In genomic region chr17:44076716-44077594, GRCh38 we compare ENCODE assay signal across 15 cellular contexts. TPM values are rescaled to one million over a fixed set of nuclear protein-coding genes. Genes with fewer than 3 reads are reported as not detected.
A peak's percentile ranks its signal among the peaks of the same experiment; 100 is the strongest.
DNase-seq lines count a peak whose midpoint lies in the region; ATAC-seq, FAIRE-seq and TF ChIP-seq lines count a peak whose summit lies in the region.
"Had no signal": no experiment of that assay in that cellular context is flagged by ENCODE, and none has a peak within 500 bp of the region (broad histone marks: within the 10 kb centered on the region; RNA-seq: fewer than 3 reads in every experiment).

No MANE protein-coding gene starts in this region.

- H3K9me3 Mint-ChIP-seq in GM23338 (no peaks in the 10 kb centered on the region; the same call in 1 of the 3 replicates), astrocyte (ENCODE audit: unreplicated experiment) (no peaks in the 10 kb centered on the region)

- H3K9me2 ChIP-seq in GM23338 (ENCODE audit: insufficient read depth) = no peaks in the 10 kb centered on the region

- H3K4me3 ChIP-seq in BLaER1 = no peak overlapping the region
- H3K4me3 ChIP-seq in GM23338 = no peak overlapping the region
- no peak overlapping the region for H3K4me3 ChIP-seq in astrocyte (ENCODE audit: insufficient read depth, low read depth, low read length)
- H3K4me3 ChIP-seq: GM12878, psoas muscle, thyroid gland had no signal

- H3K36me3 ChIP-seq in BLaER1 (peaks cover 91% of the 10 kb centered on the region), GM23338 (ENCODE audit: insufficient read depth) (peaks cover 9% of the 10 kb centered on the region; the same call in 1 of the 2 replicates), astrocyte (ENCODE audit: insufficient read depth, low read length) (no peaks in the 10 kb centered on the region)

- H3K4me2 ChIP-seq in BLaER1 (peak overlapping the region; percentile 3; the same call in 1 of the 2 replicates), GM23338 (no peak overlapping the region), astrocyte (ENCODE audit: low read length) (no peak overlapping the region)

- H2AFZ ChIP-seq in GM23338 (no peak overlapping the region), astrocyte (ENCODE audit: low read depth, low read length) (no peak overlapping the region)

- H3K27me3 ChIP-seq in BLaER1 = no peaks in the 10 kb centered on the region
- no peaks in the 10 kb centered on the region for H3K27me3 ChIP-seq in GM23338 (ENCODE audit: insufficient read depth)
- H3K27me3 ChIP-seq in astrocyte (ENCODE audit: insufficient read depth, low read length) = no peaks in the 10 kb centered on the region
- H3K27me3 ChIP-seq: thyroid gland had no signal

- TF ChIP-seq CTCF in GM23338 (conservative IDR thresholded peaks at IDR 0.05; ENCODE audit: low read depth in 2 of 2) (no peak), astrocyte (IDR thresholded peaks at IDR 0.05; ENCODE audit: insufficient read depth, low read depth, low read length) (no peak)

- H3K4me1 ChIP-seq in BLaER1 = peaks cover 53% of the 10 kb centered on the region
- H3K4me1 ChIP-seq in GM23338 (ENCODE audit: insufficient read depth) = peaks cover 3% of the 10 kb centered on the region; the same call in 1 of the 2 replicates
- H3K4me1 ChIP-seq in astrocyte (ENCODE audit: insufficient read depth, low read length) = peaks cover 7% of the 10 kb centered on the region

- no peak overlapping the region for H3K4me3 Mint-ChIP-seq in GM23338
- H3K4me3 Mint-ChIP-seq in astrocyte (ENCODE audit: unreplicated experiment) = no peak overlapping the region

- ATAC-seq in GM23338 = no peak
- ATAC-seq: GM12878, psoas muscle had no signal

- H4K20me1 ChIP-seq in BLaER1 = peaks cover 55% of the 10 kb centered on the region
- no peaks in the 10 kb centered on the region; the same call in 1 of the 2 replicates for H4K20me1 ChIP-seq in GM23338 (replicated peaks; ENCODE audit: insufficient read depth)
- peaks cover 14% of the 10 kb centered on the region for H4K20me1 ChIP-seq in astrocyte (ENCODE audit: insufficient read depth, low read length)

- H3K79me2 ChIP-seq in GM23338 (replicated peaks; ENCODE audit: insufficient read depth) (peaks cover 12% of the 10 kb centered on the region), astrocyte (ENCODE audit: insufficient read depth, low read length) (peaks cover 14% of the 10 kb centered on the region)

- no peaks in the 10 kb centered on the region for H3F3A ChIP-seq in GM23338 (replicated peaks; ENCODE audit: low read depth)

- H3K9me3 ChIP-seq in BLaER1 (no peaks in the 10 kb centered on the region), astrocyte (ENCODE audit: insufficient read depth, low read depth, low read length) (no peaks in the 10 kb centered on the region)
- H3K9me3 ChIP-seq: psoas muscle, thyroid gland had no signal

- peak overlapping the region; percentile 45 for H3K27ac ChIP-seq in BLaER1
- H3K27ac ChIP-seq in GM23338 (ENCODE audit: low read depth) = 0 out of 2 replicates have a peak overlapping the region, but pooled peaks have one; percentile 69
- H3K27ac ChIP-seq in astrocyte (ENCODE audit: low read depth, low read length) = no peak overlapping the region
- H3K27ac ChIP-seq: psoas muscle had no signal

- H3K27ac Mint-ChIP-seq in GM23338 (no peak overlapping the region), astrocyte (ENCODE audit: unreplicated experiment) (no peak overlapping the region)

- H3K4me1 Mint-ChIP-seq in GM23338 (peaks cover 18% of the 10 kb centered on the region), astrocyte (ENCODE audit: low read depth, unreplicated experiment) (peaks cover 5% of the 10 kb centered on the region)

- DNase-seq in GM23338 (ENCODE audit: low spot score) = no peak
- DNase-seq in astrocyte (ENCODE audit: low read depth) = no peak
- DNase-seq in myocyte (ENCODE audit: low read depth) = peak; percentile 5
- no peak for DNase-seq in GOT3 (lab: John Stamatoyannopoulos, UW)
- DNase-seq in NCI-H510A treated with DMSO at 0.1 percent for 48 hours (lab: John Stamatoyannopoulos, UW) = no peak
- no peak for DNase-seq in activated effector memory CD4-positive, alpha-beta T cell treated with Interleukin-2 at 50 U/mL for 16 hours
- no peak for DNase-seq in activated CD4-positive, alpha-beta T cell treated with anti-CD3 and anti-CD28 coated beads, Interleukin-2, amount 50 U/mL, for 48 hours
- DNase-seq: activated naive CD4-positive, alpha-beta T cell treated with anti-CD3 and anti-CD28 coated beads, Interleukin-2, amount 50 U/mL, for 16 hours; cerebellar nuclear complex; NCI-H187; psoas muscle; T1000; thyroid gland had no signal

- no peak for FAIRE-seq in astrocyte (lab: Jason Lieb, UNC)
- FAIRE-seq: GM12878 had no signal

- peaks cover 71% of the 10 kb centered on the region for H3K36me3 Mint-ChIP-seq in GM23338 (ENCODE audit: low read depth)
- peaks cover 15% of the 10 kb centered on the region for H3K36me3 Mint-ChIP-seq in astrocyte (ENCODE audit: low read depth, unreplicated experiment)

- peaks cover 11% of the 10 kb centered on the region for H3K27me3 Mint-ChIP-seq in GM23338 (ENCODE audit: insufficient read depth, low read depth, poor library complexity)
- H3K27me3 Mint-ChIP-seq in astrocyte (ENCODE audit: low read depth, unreplicated experiment) = no peaks in the 10 kb centered on the region

- H3K9ac ChIP-seq in BLaER1 (peak overlapping the region; percentile 25; the same call in 1 of the 2 replicates), astrocyte (ENCODE audit: low read length) (peak overlapping the region; percentile 10)

TF ChIP-seq in GM23338, 12 proteins besides CTCF, POLR2A, EP300 and RAD21:
- TF ChIP-seq EZH2phosphoT487 (IDR thresholded peaks at IDR 0.05; ENCODE audit: unreplicated experiment) = no peak
- TF ChIP-seq ZNF462 (CRISPR knock-in tag; IDR thresholded peaks at IDR 0.05) = no peak

RNA-seq across cellular contexts. Expression of gene G6PC3, which starts 6.4 kb away (rescaled TPM):
- 110 and 112 TPM in 2 replicates for total RNA-seq in GM23338 (2014; rRNA removed; shearing (Covaris generic))
- 143 and 154 TPM in 2 replicates for polyA plus RNA-seq in GM23338 (2016; fragmentation: Nextera tagmentation; extraction: Ambion mirVana)
- total RNA-seq in astrocyte (94.5 and 98.5 TPM in 2 replicates), myocyte (39.5 and 44.6 TPM in 2 replicates)
- 98.6 TPM for polyA plus RNA-seq in myocyte (2012)

RNA-seq across cellular contexts. Expression of gene LSM12, which starts 10.5 kb away (rescaled TPM):
- total RNA-seq in GM23338 (2014; rRNA removed; shearing (Covaris generic)) = 64.4 and 72.7 TPM in 2 replicates
- polyA plus RNA-seq in GM23338 (2016; fragmentation: Nextera tagmentation; extraction: Ambion mirVana) = 226 and 241 TPM in 2 replicates
- 77.0 and 90.5 TPM in 2 replicates for total RNA-seq in astrocyte
- total RNA-seq in myocyte = 34.1 and 40.2 TPM in 2 replicates
- 34.9 TPM for polyA plus RNA-seq in myocyte (2012)

RNA-seq across cellular contexts. Expression of gene HDAC5, which starts 46.5 kb away (rescaled TPM):
- total RNA-seq in GM23338 (2014; rRNA removed; shearing (Covaris generic)) = 71.1 and 86.9 TPM in 2 replicates
- polyA plus RNA-seq in GM23338 (2016; fragmentation: Nextera tagmentation; extraction: Ambion mirVana) = 16.9 TPM in 2 replicates
- total RNA-seq in astrocyte = 18.7 and 21.6 TPM in 2 replicates
- 646 and 649 TPM in 2 replicates for total RNA-seq in myocyte
- 153 TPM for polyA plus RNA-seq in myocyte (2012)
